27 cellular contexts compared by ENCODE assay signal in the genomic region with DNA sequence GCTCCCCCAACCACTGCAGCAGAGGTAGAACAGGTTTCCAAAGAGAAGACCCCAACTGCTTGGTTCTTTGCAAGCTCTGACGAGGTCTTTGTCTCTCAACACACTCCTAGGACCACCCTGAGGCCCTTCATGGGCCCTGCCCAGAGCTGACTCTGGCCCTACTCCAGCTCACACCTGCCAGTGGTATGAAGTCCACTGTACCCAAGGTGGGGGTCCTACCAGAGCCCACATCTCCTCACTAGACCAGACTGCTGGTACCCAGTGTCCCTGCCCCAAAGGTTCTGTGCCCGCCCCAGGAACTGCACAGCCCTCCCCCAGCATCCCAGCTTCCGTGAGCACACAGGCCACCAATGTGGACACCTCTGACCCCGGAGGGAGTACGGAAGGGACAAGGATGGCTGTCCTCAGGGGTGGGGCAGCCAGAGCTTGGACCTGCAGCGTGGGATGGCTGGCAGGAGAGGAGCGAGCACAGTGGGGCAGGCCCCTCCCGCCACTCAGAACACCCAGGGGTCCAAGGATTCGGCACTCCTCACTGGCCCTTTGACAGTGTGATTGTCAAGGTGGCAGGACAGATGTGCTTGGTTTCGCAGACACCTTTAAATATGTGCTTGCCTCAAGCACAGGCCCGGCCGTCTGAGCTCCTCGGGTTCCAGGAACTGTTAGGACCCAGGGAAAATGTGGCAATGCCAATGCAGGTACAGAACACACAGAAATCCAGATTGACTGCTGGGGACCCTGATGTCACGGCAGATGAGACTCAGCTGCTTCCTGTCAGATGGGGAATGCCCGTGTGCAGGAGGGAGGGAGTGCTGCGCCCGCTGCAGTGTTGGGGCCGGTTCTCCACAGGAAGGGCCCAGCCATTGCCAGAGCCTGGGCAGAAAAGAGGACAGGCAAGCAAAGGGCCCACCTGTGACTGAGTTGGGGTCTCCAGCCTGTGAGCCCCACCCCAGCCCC. TPM values are rescaled to one million over a fixed set of nuclear protein-coding genes. Genes with fewer than 3 reads are reported as not detected.
DNase-seq lines count a peak whose midpoint lies in the region; ATAC-seq and TF ChIP-seq lines count a peak whose summit lies in the region.
"Had no signal": no experiment of that assay in that cellular context is flagged by ENCODE, and none has a peak within 500 bp of the region (broad histone marks: within the 10 kb centered on the region; RNA-seq: fewer than 3 reads in every experiment).

No MANE protein-coding gene starts in this region.

- H3K4me1 Mint-ChIP-seq in activated naive CD4-positive, alpha-beta T cell treated with anti-CD3 and anti-CD28 coated beads for 36 hours (ENCODE audit: low read depth) = no peaks in the 10 kb centered on the region
- no peaks in the 10 kb centered on the region for H3K4me1 Mint-ChIP-seq in activated T-helper 17 cell treated with anti-CD3 and anti-CD28 coated beads, Interleukin-2, amount 50 U/mL, for 72 hours

- H3K27ac Mint-ChIP-seq in activated naive CD4-positive, alpha-beta T cell treated with anti-CD3 and anti-CD28 coated beads for 36 hours = no peak overlapping the region
- no peak overlapping the region for H3K27ac Mint-ChIP-seq in activated T-helper 17 cell treated with anti-CD3 and anti-CD28 coated beads, Interleukin-2, amount 50 U/mL, for 72 hours
- H3K27ac Mint-ChIP-seq: effector memory CD8-positive, alpha-beta T cell; progenitor cell of endocrine pancreas had no signal

- H3K9me3 ChIP-seq in OCI-LY3 (ENCODE audit: insufficient read depth, low read length) (no peaks in the 10 kb centered on the region), testis (no peaks in the 10 kb centered on the region)
- H3K9me3 ChIP-seq: A549, upper lobe of right lung had no signal

- no peak overlapping the region for H3K9ac ChIP-seq in OCI-LY3 (ENCODE audit: low read length)

- TF ChIP-seq CTCF in OCI-LY3 (IDR thresholded peaks at IDR 0.05; ENCODE audit: low read depth, low read length) = no peak
- no peak for TF ChIP-seq CTCF in lower leg skin (IDR thresholded peaks at IDR 0.05)
- no peak for TF ChIP-seq CTCF in testis (IDR thresholded peaks at IDR 0.05)

- H4K20me1 ChIP-seq in OCI-LY3 (ENCODE audit: insufficient read depth, low read length) = no peaks in the 10 kb centered on the region

- CTCF ChIA-PET in activated naive CD4-positive, alpha-beta T cell treated with anti-CD3 and anti-CD28 coated beads for 36 hours (lab: Charles Lee) = no interaction called here

- no peaks in the 10 kb centered on the region for H3K79me2 ChIP-seq in OCI-LY3 (ENCODE audit: low read length)
- H3K79me2 ChIP-seq: hepatocyte had no signal

- 91 to 94% methylated on average over 17 of the region's 18 CpGs for WGBS in lower leg skin, 2 donors
- 91 to 100% methylated on average over 2 to 18 of the region's 18 CpGs for WGBS in testis, 2 donors

- H3K27ac ChIP-seq in OCI-LY3 (ENCODE audit: low read length) = no peak overlapping the region
- no peak overlapping the region for H3K27ac ChIP-seq in testis
- H3K27ac ChIP-seq: A549, esophagus muscularis mucosa, hepatocyte, upper lobe of right lung, WERI-Rb-1 had no signal

- H3K36me3 ChIP-seq in OCI-LY3 (replicated peaks; ENCODE audit: low read depth, low read length) = no peaks in the 10 kb centered on the region
- H3K36me3 ChIP-seq in testis (ENCODE audit: low read depth, missing control alignments) = no peaks in the 10 kb centered on the region
- H3K36me3 ChIP-seq: WERI-Rb-1 had no signal

- peaks cover 9% of the 10 kb centered on the region for H3K4me1 ChIP-seq in OCI-LY3 (ENCODE audit: low read length)
- no peaks in the 10 kb centered on the region for H3K4me1 ChIP-seq in testis
- H3K4me1 ChIP-seq: A549, esophagus muscularis mucosa, upper lobe of right lung had no signal

- no peak overlapping the region for H2AFZ ChIP-seq in OCI-LY3 (ENCODE audit: low read depth, low read length)
- H2AFZ ChIP-seq: hepatocyte had no signal

- H3K4me3 ChIP-seq in OCI-LY3 (ENCODE audit: low read length) (no peak overlapping the region), lower leg skin (ENCODE audit: low read depth, poor library complexity, severe bottlenecking) (no peak overlapping the region), testis (no peak overlapping the region)
- H3K4me3 ChIP-seq: A549, esophagus muscularis mucosa, hepatocyte, upper lobe of right lung had no signal

- intact Hi-C loops in activated naive CD4-positive, alpha-beta T cell treated with anti-CD3 and anti-CD28 coated beads for 36 hours (cut with micrococcal nuclease) = no loop called here
- intact Hi-C loops in lower leg skin (cut with DNase I; ENCODE audit: low total_unique reads) = no loop called here
- intact Hi-C loops in testis (cut with DNase I; ENCODE audit: low total_unique reads) = no loop called here

- H3K4me2 ChIP-seq in OCI-LY3 (ENCODE audit: low read length) = peak overlapping the region; percentile 22; the same call in 1 of the 2 replicates
- H3K4me2 ChIP-seq: A549, hepatocyte had no signal

- ATAC-seq in activated T-helper 17 cell treated with anti-CD3 and anti-CD28 coated beads, Interleukin-2, amount 50 U/mL, for 72 hours (replicated peaks) = no peak
- no peak for ATAC-seq in GM18873 (IDR thresholded peaks at IDR 0.05; ENCODE audit: low FRiP score, unreplicated experiment)
- ATAC-seq: A549; effector memory CD8-positive, alpha-beta T cell; left lobe of liver; upper lobe of right lung had no signal

- H3K36me3 Mint-ChIP-seq in activated naive CD4-positive, alpha-beta T cell treated with anti-CD3 and anti-CD28 coated beads for 36 hours (ENCODE audit: low read depth) = peaks cover 2% of the 10 kb centered on the region
- no peaks in the 10 kb centered on the region for H3K36me3 Mint-ChIP-seq in activated T-helper 17 cell treated with anti-CD3 and anti-CD28 coated beads, Interleukin-2, amount 50 U/mL, for 72 hours (ENCODE audit: low read depth)

- peak; percentile 10 for DNase-seq in activated naive CD4-positive, alpha-beta T cell treated with anti-CD3 and anti-CD28 coated beads for 36 hours
- DNase-seq in activated naive CD4-positive, alpha-beta T cell treated with Interleukin-2 at 50 U/mL for 16 hours = no peak
- DNase-seq in lower leg skin (ENCODE audit: low spot score in 2 of 2) (peak; percentile 9 to 80), testis (peak; percentile 8), NCI-H2227 (lab: John Stamatoyannopoulos, UW; ENCODE audit: unreplicated experiment) (no peak)
- DNase-seq: activated gamma-delta T cell treated with Interleukin-2 at 50 U/mL for 16 hours, activated T-cell treated with anti-CD3 and anti-CD28 coated beads for 4 hours, COR-L47, DMS79, GF-D8, midbrain, NCI-H1105, NCI-H1930, NCI-H2227 treated with DMSO at 0.1 percent for 48 hours, NCI-H69, T-helper 9 cell, upper lobe of right lung, WERI-Rb-1 had no signal

- H3K4me3 Mint-ChIP-seq in activated naive CD4-positive, alpha-beta T cell treated with anti-CD3 and anti-CD28 coated beads for 36 hours = no peak overlapping the region
- no peak overlapping the region for H3K4me3 Mint-ChIP-seq in activated T-helper 17 cell treated with anti-CD3 and anti-CD28 coated beads, Interleukin-2, amount 50 U/mL, for 72 hours
- H3K4me3 Mint-ChIP-seq: effector memory CD8-positive, alpha-beta T cell had no signal

- TF ChIP-seq POLR2A in lower leg skin (IDR thresholded peaks at IDR 0.05) = no peak
- no peak for TF ChIP-seq POLR2A in testis (IDR thresholded peaks at IDR 0.05)

- H3K27me3 ChIP-seq in OCI-LY3 (ENCODE audit: low read depth, low read length) (no peaks in the 10 kb centered on the region), testis (no peaks in the 10 kb centered on the region)
- H3K27me3 ChIP-seq: esophagus muscularis mucosa, hepatocyte, upper lobe of right lung had no signal

- no peaks in the 10 kb centered on the region for H3K9me3 Mint-ChIP-seq in activated naive CD4-positive, alpha-beta T cell treated with anti-CD3 and anti-CD28 coated beads for 36 hours
- no peaks in the 10 kb centered on the region for H3K9me3 Mint-ChIP-seq in activated T-helper 17 cell treated with anti-CD3 and anti-CD28 coated beads, Interleukin-2, amount 50 U/mL, for 72 hours
- H3K9me3 Mint-ChIP-seq: effector memory CD8-positive, alpha-beta T cell had no signal

- H3K27me3 Mint-ChIP-seq in activated naive CD4-positive, alpha-beta T cell treated with anti-CD3 and anti-CD28 coated beads for 36 hours (ENCODE audit: low read depth) = no peaks in the 10 kb centered on the region
- no peaks in the 10 kb centered on the region for H3K27me3 Mint-ChIP-seq in activated T-helper 17 cell treated with anti-CD3 and anti-CD28 coated beads, Interleukin-2, amount 50 U/mL, for 72 hours
- H3K27me3 Mint-ChIP-seq: effector memory CD8-positive, alpha-beta T cell had no signal

RNA-seq across cellular contexts. Expression of a gene that starts 51.2 kb away (rescaled TPM):
- 10 to 100 TPM; 35.0 to 38.6 TPM for total RNA-seq in activated naive CD4-positive, alpha-beta T cell treated with anti-CD3 and anti-CD28 coated beads for 36 hours
- total RNA-seq in lower leg skin (10 to 100 TPM; 26.4 to 58.2 (median 44.7) TPM), testis (10 to 100 TPM; 26.4 to 40.6 TPM)
- 37.3 TPM for polyA plus RNA-seq in testis (ENCODE audit: insufficient read depth, low read depth, low replicate concordance)
- total RNA-seq in activated T-helper 17 cell treated with anti-CD3 and anti-CD28 coated beads, Interleukin-2, amount 50 U/mL, for 72 hours = 10 to 100 TPM; 36.4 to 86.5 TPM

RNA-seq across cellular contexts. Expression of a gene that starts 52.5 kb away (rescaled TPM):
- total RNA-seq in activated naive CD4-positive, alpha-beta T cell treated with anti-CD3 and anti-CD28 coated beads for 36 hours = under 1 TPM; 0.35 to 0.60 TPM
- 10 to 100 TPM in 3 of 4 donors, 1 to 10 TPM in 1; 9.0 to 18.4 (median 17.1) TPM for total RNA-seq in lower leg skin
- 100 to 1,000 TPM in 1 of 2 donors, 10 to 100 TPM in 1; 82.7 to 107 TPM for total RNA-seq in testis
- polyA plus RNA-seq in testis (ENCODE audit: insufficient read depth, low read depth, low replicate concordance) = 15.8 TPM
- total RNA-seq in activated T-helper 17 cell treated with anti-CD3 and anti-CD28 coated beads, Interleukin-2, amount 50 U/mL, for 72 hours = 1 to 10 TPM; 3.0 to 4.8 TPM

Comparison
In these comparisons a context has a peak if more than half of its experiments do, and no peak if none do; other contexts are left out.
1. DNase-seq: peak in activated naive CD4-positive, alpha-beta T cell treated with anti-CD3 and anti-CD28 coated beads for 36 hours (single experiment), lower leg skin (2 of 2) and testis (single experiment); none in activated naive CD4-positive, alpha-beta T cell treated with Interleukin-2 at 50 U/mL for 16 hours (single experiment) and NCI-H2227 (single experiment).
2. RNA of a gene that starts 52.5 kb away (total RNA-seq): 82.7 to 107 TPM in testis; 9.0 to 18.4 TPM in lower leg skin, 3.0 to 4.8 TPM in activated T-helper 17 cell treated with anti-CD3 and anti-CD28 coated beads, Interleukin-2, amount 50 U/mL, for 72 hours and 0.35 to 0.60 TPM in activated naive CD4-positive, alpha-beta T cell treated with anti-CD3 and anti-CD28 coated beads for 36 hours; every median in the first group is over 4 times any median in the second.